Comparison of ENCODE assay signal across 9 cellular contexts in the genomic region with DNA sequence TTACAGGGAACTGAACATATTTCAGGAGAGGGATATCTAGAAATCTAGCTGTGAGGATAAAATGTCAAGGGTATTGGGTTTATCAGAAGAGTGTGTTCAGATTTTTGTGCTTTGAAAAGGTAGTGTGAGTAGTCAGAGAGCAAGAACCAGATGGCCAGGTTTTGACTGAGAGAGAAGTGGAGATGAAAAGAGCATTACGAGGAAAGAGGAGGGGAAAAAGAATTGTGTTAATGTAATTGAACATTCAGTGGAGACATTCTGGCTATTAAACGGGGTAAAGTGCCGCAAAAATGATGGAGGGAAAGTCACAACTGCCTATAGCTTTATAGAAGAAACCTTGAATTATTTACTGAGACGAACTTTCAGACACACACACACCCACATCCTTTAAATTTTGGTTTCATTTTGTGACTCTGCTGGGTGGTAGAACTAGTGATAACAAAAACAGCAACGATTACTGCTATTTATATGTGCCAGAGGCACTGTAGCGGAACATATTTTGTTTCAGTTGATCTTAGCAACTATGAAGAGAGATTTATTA.
DNase-seq lines count a peak whose midpoint lies in the region; ATAC-seq and TF ChIP-seq lines count a peak whose summit lies in the region.
"Had no signal": no experiment of that assay in that cellular context is flagged by ENCODE, and none has a peak within 500 bp of the region (broad histone marks: within the 10 kb centered on the region; RNA-seq: fewer than 3 reads in every experiment).

No MANE protein-coding gene starts in this region.

- CTCF ChIA-PET in CD4-positive, alpha-beta memory T cell (lab: Charles Lee; ENCODE audit: partially characterized antibody) = interaction anchor here (1.6 kb wide), 1 partner anchor 86 kb away, joined by 10 read pairs; no protein-coding TSS in a partner anchor

- no peaks in the 10 kb centered on the region for H3K79me2 ChIP-seq in parathyroid adenoma

- peak overlapping the region; percentile 34 for H3K4me2 ChIP-seq in parathyroid adenoma (ENCODE audit: low read length)

- no peak overlapping the region for H3K27ac Mint-ChIP-seq in CD4-positive, alpha-beta memory T cell

- peak overlapping the region; percentile 55 for H2AFZ ChIP-seq in parathyroid adenoma

- H3K9me3 Mint-ChIP-seq in CD4-positive, alpha-beta memory T cell = no peaks in the 10 kb centered on the region
- H3K9me3 Mint-ChIP-seq: nephron had no signal

- peak; percentile 80 for ATAC-seq in GM19438 (IDR thresholded peaks at IDR 0.05; ENCODE audit: low read depth, unreplicated experiment)
- peak; percentile 77 for ATAC-seq in HG03565 (IDR thresholded peaks at IDR 0.05; ENCODE audit: unreplicated experiment)

- H3K36me3 ChIP-seq in CD4-positive, alpha-beta memory T cell (ENCODE audit: insufficient read depth, low read length) = no peaks in the 10 kb centered on the region
- H3K36me3 ChIP-seq in parathyroid adenoma (ENCODE audit: control insufficient read depth, insufficient read depth, low read length) = no peaks in the 10 kb centered on the region

- no peaks in the 10 kb centered on the region for H3K27me3 ChIP-seq in CD4-positive, alpha-beta memory T cell (ENCODE audit: insufficient read depth, low read length)
- no peaks in the 10 kb centered on the region for H3K27me3 ChIP-seq in parathyroid adenoma (ENCODE audit: control insufficient read depth, insufficient read depth, low read length)

- peak overlapping the region; percentile 42 for H3K27ac ChIP-seq in CD4-positive, alpha-beta memory T cell (ENCODE audit: low read depth, low read length)
- peak overlapping the region; percentile 78 for H3K27ac ChIP-seq in parathyroid adenoma

- H3K36me3 Mint-ChIP-seq in CD4-positive, alpha-beta memory T cell = peaks cover 0 to 15% of the 10 kb centered on the region in 2 donors

- H3K9me3 ChIP-seq in CD4-positive, alpha-beta memory T cell (ENCODE audit: control insufficient read depth in 1 of 2, low read length in 2 of 2) = no peaks in the 10 kb centered on the region
- H3K9me3 ChIP-seq in parathyroid adenoma (ENCODE audit: control insufficient read depth, low read length) = no peaks in the 10 kb centered on the region

- no peak for TF ChIP-seq CTCF in choroid plexus epithelial cell (conservative IDR thresholded peaks at IDR 0.05; ENCODE audit: low read depth, low read length)
- TF ChIP-seq CTCF in parathyroid adenoma (IDR thresholded peaks at IDR 0.05) = no peak

- H3K27me3 Mint-ChIP-seq in CD4-positive, alpha-beta memory T cell = no peaks in the 10 kb centered on the region

- DNase-seq in CD4-positive, alpha-beta memory T cell = peak in 4 of 5 donors; percentile 23 to 45 (median 39)
- DNase-seq in choroid plexus epithelial cell (ENCODE audit: low read depth) (peak; percentile 56), NCI-H187 (lab: John Stamatoyannopoulos, UW) (no peak), RKO (ENCODE audit: low spot score) (no peak), GM19240 (ENCODE audit: insufficient read length, low spot score) (no peak)

- peaks cover 19% of the 10 kb centered on the region for H3K4me1 ChIP-seq in CD4-positive, alpha-beta memory T cell (ENCODE audit: insufficient read depth, low read length)
- H3K4me1 ChIP-seq in parathyroid adenoma = peaks cover 25% of the 10 kb centered on the region

- H3K4me3 Mint-ChIP-seq in CD4-positive, alpha-beta memory T cell = no peak overlapping the region
- H3K4me3 Mint-ChIP-seq: nephron had no signal

- intact Hi-C loops in CD4-positive, alpha-beta memory T cell (cut with micrococcal nuclease) = loop anchor here (10.0 kb wide), 1 partner anchor 390 kb away; a partner anchor contains a TSS

- H3K9ac ChIP-seq in parathyroid adenoma = no peak overlapping the region

- POLR2A ChIA-PET in CD4-positive, alpha-beta memory T cell (lab: Charles Lee; ENCODE audit: partially characterized antibody) = interaction anchor here (0.9 to 1.2 kb wide), 4 partner anchors 17 to 388 kb away, joined by 3 read pairs; no protein-coding TSS in a partner anchor

- H3K4me3 ChIP-seq in CD4-positive, alpha-beta memory T cell (ENCODE audit: low read length in 2 of 2) = peak overlapping the region; percentile 31 to 55
- peak overlapping the region; percentile 58 for H3K4me3 ChIP-seq in choroid plexus epithelial cell (ENCODE audit: low read depth, low read length)
- peak overlapping the region; percentile 30 for H3K4me3 ChIP-seq in parathyroid adenoma (ENCODE audit: low read depth, low read length)

- H3K4me1 Mint-ChIP-seq in CD4-positive, alpha-beta memory T cell = peaks cover 5 to 9% (median 8%) of the 10 kb centered on the region in 4 donors

Comparison
In these comparisons a context has a peak if more than half of its experiments do, and no peak if none do; other contexts are left out.
1. DNase-seq: peak in CD4-positive, alpha-beta memory T cell (4 of 5) and choroid plexus epithelial cell (single experiment); none in NCI-H187 (0 of 2), RKO (single experiment) and GM19240 (single experiment).
2. Peak in every context shown above with its lines, with median percentiles within 50 percentile points of each other: H3K4me3 ChIP-seq.